1 cellular context compared by ENCODE assay signal in genomic region chr2:223944166-223944703, GRCh38.
A peak's percentile ranks its signal among the peaks of the same experiment; 100 is the strongest.
TF ChIP-seq lines count a peak whose summit lies in the region.

No MANE protein-coding gene starts in this region.

TF ChIP-seq in HepG2, 621 proteins besides CTCF, POLR2A, EP300 and RAD21 (continued from another document and continues in another):
- TF ChIP-seq, protein P1, sequence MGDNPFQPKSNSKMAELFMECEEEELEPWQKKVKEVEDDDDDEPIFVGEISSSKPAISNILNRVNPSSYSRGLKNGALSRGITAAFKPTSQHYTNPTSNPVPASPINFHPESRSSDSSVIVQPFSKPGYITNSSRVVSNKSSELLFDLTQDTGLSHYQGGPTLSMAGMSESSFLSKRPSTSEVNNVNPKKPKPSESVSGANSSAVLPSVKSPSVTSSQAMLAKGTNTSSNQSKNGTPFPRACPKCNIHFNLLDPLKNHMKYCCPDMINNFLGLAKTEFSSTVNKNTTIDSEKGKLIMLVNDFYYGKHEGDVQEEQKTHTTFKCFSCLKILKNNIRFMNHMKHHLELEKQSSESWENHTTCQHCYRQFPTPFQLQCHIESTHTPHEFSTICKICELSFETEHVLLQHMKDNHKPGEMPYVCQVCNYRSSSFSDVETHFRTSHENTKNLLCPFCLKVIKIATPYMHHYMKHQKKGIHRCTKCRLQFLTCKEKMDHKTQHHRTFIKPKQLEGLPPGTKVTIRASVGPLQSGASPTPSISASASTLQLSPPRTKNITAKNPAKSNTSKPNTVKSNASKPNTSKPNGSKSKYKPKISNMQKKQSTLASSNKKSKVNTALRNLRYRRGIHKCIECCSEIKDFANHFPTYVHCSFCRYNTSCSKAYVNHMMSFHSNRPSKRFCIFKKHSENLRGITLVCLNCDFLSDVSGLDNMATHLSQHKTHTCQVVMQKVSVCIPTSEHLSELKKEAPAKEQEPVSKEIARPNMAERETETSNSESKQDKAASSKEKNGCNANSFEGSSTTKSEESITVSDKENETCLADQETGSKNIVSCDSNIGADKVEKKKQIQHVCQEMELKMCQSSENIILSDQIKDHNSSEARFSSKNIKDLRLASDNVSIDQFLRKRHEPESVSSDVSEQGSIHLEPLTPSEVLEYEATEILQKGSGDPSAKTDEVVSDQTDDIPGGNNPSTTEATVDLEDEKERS (CRISPR knock-in tag; IDR thresholded peaks at IDR 0.05) = no peak
- TF ChIP-seq, protein P2, sequence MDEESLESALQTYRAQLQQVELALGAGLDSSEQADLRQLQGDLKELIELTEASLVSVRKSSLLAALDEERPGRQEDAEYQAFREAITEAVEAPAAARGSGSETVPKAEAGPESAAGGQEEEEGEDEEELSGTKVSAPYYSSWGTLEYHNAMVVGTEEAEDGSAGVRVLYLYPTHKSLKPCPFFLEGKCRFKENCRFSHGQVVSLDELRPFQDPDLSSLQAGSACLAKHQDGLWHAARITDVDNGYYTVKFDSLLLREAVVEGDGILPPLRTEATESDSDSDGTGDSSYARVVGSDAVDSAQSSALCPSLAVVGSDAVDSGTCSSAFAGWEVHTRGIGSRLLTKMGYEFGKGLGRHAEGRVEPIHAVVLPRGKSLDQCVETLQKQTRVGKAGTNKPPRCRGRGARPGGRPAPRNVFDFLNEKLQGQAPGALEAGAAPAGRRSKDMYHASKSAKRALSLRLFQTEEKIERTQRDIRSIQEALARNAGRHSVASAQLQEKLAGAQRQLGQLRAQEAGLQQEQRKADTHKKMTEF (CRISPR knock-in tag; IDR thresholded peaks at IDR 0.05) = peak; percentile 25; the same call in 1 of the 2 replicates
- no peak for TF ChIP-seq KDM6A (CRISPR knock-in tag; IDR thresholded peaks at IDR 0.05; ENCODE audit: low read depth)
- peak; percentile 55; the same call in 1 of the 2 replicates for TF ChIP-seq KDM3A (CRISPR knock-in tag; IDR thresholded peaks at IDR 0.05; ENCODE audit: low read depth)
- no peak; the same call in 1 of the 2 replicates for TF ChIP-seq ZNF460 (CRISPR knock-in tag; IDR thresholded peaks at IDR 0.05; ENCODE audit: borderline replicate concordance)
- TF ChIP-seq ZNF607 (CRISPR knock-in tag; IDR thresholded peaks at IDR 0.05; ENCODE audit: borderline replicate concordance) = 0 out of 2 replicates have a peak, but pooled peaks have one; percentile 20
- TF ChIP-seq KLF15 (CRISPR knock-in tag; IDR thresholded peaks at IDR 0.05; ENCODE audit: borderline replicate concordance) = 0 out of 2 replicates have a peak, but pooled peaks have one; percentile 8
- TF ChIP-seq ZNF260 (CRISPR knock-in tag; IDR thresholded peaks at IDR 0.05; ENCODE audit: borderline replicate concordance, low read depth) = no peak; the same call in 1 of the 2 replicates
- no peak; the same call in none of the 2 replicates for TF ChIP-seq POLR2AphosphoS5 (IDR thresholded peaks at IDR 0.05; ENCODE audit: low read depth, low read length)
- TF ChIP-seq SAP130 (CRISPR knock-in tag; IDR thresholded peaks at IDR 0.05; ENCODE audit: low read depth) = peak; percentile 75; the same call in 1 of the 2 replicates
- no peak; the same call in 1 of the 2 replicates for TF ChIP-seq CCDC6 (CRISPR knock-in tag; IDR thresholded peaks at IDR 0.05)
- TF ChIP-seq DNMT3B (CRISPR knock-in tag; conservative IDR thresholded peaks at IDR 0.05) = no peak
- peak; percentile 79; the same call in 1 of the 2 replicates for TF ChIP-seq ZNF567 (CRISPR knock-in tag; IDR thresholded peaks at IDR 0.05; ENCODE audit: borderline replicate concordance)
- TF ChIP-seq ZNF276 (CRISPR knock-in tag; IDR thresholded peaks at IDR 0.05; ENCODE audit: low read depth) = peak; percentile 43; the same call in 1 of the 2 replicates
- TF ChIP-seq NRL (CRISPR knock-in tag; IDR thresholded peaks at IDR 0.05; ENCODE audit: borderline replicate concordance) = peak; percentile 59
- TF ChIP-seq GATAD1 (CRISPR knock-in tag; IDR thresholded peaks at IDR 0.05) = peak; percentile 69; the same call in 1 of the 2 replicates
- TF ChIP-seq, protein P3, sequence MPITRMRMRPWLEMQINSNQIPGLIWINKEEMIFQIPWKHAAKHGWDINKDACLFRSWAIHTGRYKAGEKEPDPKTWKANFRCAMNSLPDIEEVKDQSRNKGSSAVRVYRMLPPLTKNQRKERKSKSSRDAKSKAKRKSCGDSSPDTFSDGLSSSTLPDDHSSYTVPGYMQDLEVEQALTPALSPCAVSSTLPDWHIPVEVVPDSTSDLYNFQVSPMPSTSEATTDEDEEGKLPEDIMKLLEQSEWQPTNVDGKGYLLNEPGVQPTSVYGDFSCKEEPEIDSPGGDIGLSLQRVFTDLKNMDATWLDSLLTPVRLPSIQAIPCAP (CRISPR knock-in tag; IDR thresholded peaks at IDR 0.05; ENCODE audit: low read depth) = no peak
- TF ChIP-seq, protein P4, sequence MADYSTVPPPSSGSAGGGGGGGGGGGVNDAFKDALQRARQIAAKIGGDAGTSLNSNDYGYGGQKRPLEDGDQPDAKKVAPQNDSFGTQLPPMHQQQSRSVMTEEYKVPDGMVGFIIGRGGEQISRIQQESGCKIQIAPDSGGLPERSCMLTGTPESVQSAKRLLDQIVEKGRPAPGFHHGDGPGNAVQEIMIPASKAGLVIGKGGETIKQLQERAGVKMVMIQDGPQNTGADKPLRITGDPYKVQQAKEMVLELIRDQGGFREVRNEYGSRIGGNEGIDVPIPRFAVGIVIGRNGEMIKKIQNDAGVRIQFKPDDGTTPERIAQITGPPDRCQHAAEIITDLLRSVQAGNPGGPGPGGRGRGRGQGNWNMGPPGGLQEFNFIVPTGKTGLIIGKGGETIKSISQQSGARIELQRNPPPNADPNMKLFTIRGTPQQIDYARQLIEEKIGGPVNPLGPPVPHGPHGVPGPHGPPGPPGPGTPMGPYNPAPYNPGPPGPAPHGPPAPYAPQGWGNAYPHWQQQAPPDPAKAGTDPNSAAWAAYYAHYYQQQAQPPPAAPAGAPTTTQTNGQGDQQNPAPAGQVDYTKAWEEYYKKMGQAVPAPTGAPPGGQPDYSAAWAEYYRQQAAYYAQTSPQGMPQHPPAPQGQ (CRISPR knock-in tag; IDR thresholded peaks at IDR 0.05; ENCODE audit: borderline replicate concordance) = no peak
- TF ChIP-seq XBP1 (CRISPR knock-in tag; IDR thresholded peaks at IDR 0.05) = no peak
- no peak for TF ChIP-seq SMAD1 (CRISPR knock-in tag; IDR thresholded peaks at IDR 0.05; ENCODE audit: borderline replicate concordance, low read depth)
- no peak for TF ChIP-seq SRSF1 (optimal IDR thresholded peaks at IDR 0.05; ENCODE audit: low read depth, low read length)
- TF ChIP-seq HDAC6 (IDR thresholded peaks at IDR 0.05; ENCODE audit: low read depth, low read length) = no peak
- no peak for TF ChIP-seq ZNF230 (CRISPR knock-in tag; IDR thresholded peaks at IDR 0.05)
- TF ChIP-seq MTF2 (CRISPR knock-in tag; IDR thresholded peaks at IDR 0.05; ENCODE audit: borderline replicate concordance) = no peak
- peak; percentile 34; the same call in 1 of the 2 replicates for TF ChIP-seq FOSL2 (CRISPR knock-in tag; IDR thresholded peaks at IDR 0.05)
- TF ChIP-seq CCAR2 (optimal IDR thresholded peaks at IDR 0.05; ENCODE audit: low read depth, low read length) = no peak
- no peak for TF ChIP-seq SIN3B (IDR thresholded peaks at IDR 0.05; ENCODE audit: low read length)
- no peak for TF ChIP-seq MTERF4 (CRISPR knock-in tag; IDR thresholded peaks at IDR 0.05)
- TF ChIP-seq ZNF143 (CRISPR knock-in tag; IDR thresholded peaks at IDR 0.05) = no peak
- TF ChIP-seq, protein P5, sequence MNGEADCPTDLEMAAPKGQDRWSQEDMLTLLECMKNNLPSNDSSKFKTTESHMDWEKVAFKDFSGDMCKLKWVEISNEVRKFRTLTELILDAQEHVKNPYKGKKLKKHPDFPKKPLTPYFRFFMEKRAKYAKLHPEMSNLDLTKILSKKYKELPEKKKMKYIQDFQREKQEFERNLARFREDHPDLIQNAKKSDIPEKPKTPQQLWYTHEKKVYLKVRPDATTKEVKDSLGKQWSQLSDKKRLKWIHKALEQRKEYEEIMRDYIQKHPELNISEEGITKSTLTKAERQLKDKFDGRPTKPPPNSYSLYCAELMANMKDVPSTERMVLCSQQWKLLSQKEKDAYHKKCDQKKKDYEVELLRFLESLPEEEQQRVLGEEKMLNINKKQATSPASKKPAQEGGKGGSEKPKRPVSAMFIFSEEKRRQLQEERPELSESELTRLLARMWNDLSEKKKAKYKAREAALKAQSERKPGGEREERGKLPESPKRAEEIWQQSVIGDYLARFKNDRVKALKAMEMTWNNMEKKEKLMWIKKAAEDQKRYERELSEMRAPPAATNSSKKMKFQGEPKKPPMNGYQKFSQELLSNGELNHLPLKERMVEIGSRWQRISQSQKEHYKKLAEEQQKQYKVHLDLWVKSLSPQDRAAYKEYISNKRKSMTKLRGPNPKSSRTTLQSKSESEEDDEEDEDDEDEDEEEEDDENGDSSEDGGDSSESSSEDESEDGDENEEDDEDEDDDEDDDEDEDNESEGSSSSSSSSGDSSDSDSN (CRISPR knock-in tag; IDR thresholded peaks at IDR 0.05) = peak; percentile 93
- TF ChIP-seq, protein P6, sequence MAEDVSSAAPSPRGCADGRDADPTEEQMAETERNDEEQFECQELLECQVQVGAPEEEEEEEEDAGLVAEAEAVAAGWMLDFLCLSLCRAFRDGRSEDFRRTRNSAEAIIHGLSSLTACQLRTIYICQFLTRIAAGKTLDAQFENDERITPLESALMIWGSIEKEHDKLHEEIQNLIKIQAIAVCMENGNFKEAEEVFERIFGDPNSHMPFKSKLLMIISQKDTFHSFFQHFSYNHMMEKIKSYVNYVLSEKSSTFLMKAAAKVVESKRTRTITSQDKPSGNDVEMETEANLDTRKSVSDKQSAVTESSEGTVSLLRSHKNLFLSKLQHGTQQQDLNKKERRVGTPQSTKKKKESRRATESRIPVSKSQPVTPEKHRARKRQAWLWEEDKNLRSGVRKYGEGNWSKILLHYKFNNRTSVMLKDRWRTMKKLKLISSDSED (CRISPR knock-in tag; IDR thresholded peaks at IDR 0.05) = 0 out of 2 replicates have a peak, but pooled peaks have one; percentile 15
- peak; percentile 79; the same call in 1 of the 2 replicates for TF ChIP-seq HIVEP1 (CRISPR knock-in tag; IDR thresholded peaks at IDR 0.05)
- no peak for TF ChIP-seq ATF7 (IDR thresholded peaks at IDR 0.05)
- TF ChIP-seq ATF7 (CRISPR knock-in tag; IDR thresholded peaks at IDR 0.05) = 0 out of 2 replicates have a peak, but pooled peaks have one; percentile 19
- TF ChIP-seq ZNF747 (CRISPR knock-in tag; IDR thresholded peaks at IDR 0.05; ENCODE audit: borderline replicate concordance) = no peak
- TF ChIP-seq TIGD3 (CRISPR knock-in tag; IDR thresholded peaks at IDR 0.05; ENCODE audit: borderline replicate concordance) = 0 out of 2 replicates have a peak, but pooled peaks have one; percentile 41
- TF ChIP-seq ETV5 (CRISPR knock-in tag; IDR thresholded peaks at IDR 0.05; ENCODE audit: borderline replicate concordance) = no peak
- TF ChIP-seq, protein P7, sequence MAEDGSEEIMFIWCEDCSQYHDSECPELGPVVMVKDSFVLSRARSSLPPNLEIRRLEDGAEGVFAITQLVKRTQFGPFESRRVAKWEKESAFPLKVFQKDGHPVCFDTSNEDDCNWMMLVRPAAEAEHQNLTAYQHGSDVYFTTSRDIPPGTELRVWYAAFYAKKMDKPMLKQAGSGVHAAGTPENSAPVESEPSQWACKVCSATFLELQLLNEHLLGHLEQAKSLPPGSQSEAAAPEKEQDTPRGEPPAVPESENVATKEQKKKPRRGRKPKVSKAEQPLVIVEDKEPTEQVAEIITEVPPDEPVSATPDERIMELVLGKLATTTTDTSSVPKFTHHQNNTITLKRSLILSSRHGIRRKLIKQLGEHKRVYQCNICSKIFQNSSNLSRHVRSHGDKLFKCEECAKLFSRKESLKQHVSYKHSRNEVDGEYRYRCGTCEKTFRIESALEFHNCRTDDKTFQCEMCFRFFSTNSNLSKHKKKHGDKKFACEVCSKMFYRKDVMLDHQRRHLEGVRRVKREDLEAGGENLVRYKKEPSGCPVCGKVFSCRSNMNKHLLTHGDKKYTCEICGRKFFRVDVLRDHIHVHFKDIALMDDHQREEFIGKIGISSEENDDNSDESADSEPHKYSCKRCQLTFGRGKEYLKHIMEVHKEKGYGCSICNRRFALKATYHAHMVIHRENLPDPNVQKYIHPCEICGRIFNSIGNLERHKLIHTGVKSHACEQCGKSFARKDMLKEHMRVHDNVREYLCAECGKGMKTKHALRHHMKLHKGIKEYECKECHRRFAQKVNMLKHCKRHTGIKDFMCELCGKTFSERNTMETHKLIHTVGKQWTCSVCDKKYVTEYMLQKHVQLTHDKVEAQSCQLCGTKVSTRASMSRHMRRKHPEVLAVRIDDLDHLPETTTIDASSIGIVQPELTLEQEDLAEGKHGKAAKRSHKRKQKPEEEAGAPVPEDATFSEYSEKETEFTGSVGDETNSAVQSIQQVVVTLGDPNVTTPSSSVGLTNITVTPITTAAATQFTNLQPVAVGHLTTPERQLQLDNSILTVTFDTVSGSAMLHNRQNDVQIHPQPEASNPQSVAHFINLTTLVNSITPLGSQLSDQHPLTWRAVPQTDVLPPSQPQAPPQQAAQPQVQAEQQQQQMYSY (CRISPR knock-in tag; IDR thresholded peaks at IDR 0.05) = peak; percentile 73
- TF ChIP-seq RARG (CRISPR knock-in tag; IDR thresholded peaks at IDR 0.05; ENCODE audit: low read depth) = no peak
